In genomic region chr2:237081596-237081995, GRCh38 we compare ENCODE assay signal across 32 cellular contexts.
"Had no signal": no experiment of that assay in that cellular context is flagged by ENCODE, and none has a peak within 500 bp of the region (broad histone marks: within the 10 kb centered on the region; RNA-seq: fewer than 3 reads in every experiment).

No MANE protein-coding gene starts in this region.

- H3K27ac Mint-ChIP-seq: activated CD4-positive, alpha-beta memory T cell treated with anti-CD3 and anti-CD28 coated beads for 36 hours; activated CD4-positive, alpha-beta T cell treated with anti-CD3 and anti-CD28 coated beads for 36 hours; activated CD4-positive, alpha-beta T cell treated with anti-CD3 and anti-CD28 coated beads, Interleukin-2, amount 10 ng/mL, durations not matched to agents 24 days and 14 days; activated CD8-positive, alpha-beta memory T cell treated with anti-CD3 and anti-CD28 coated beads, Interleukin-2, amount 10 ng/mL, durations not matched to agents 7 days and 5 days; activated CD8-positive, alpha-beta T cell treated with anti-CD3 and anti-CD28 coated beads, Interleukin-2, amount 10 ng/mL, durations not matched to agents 7 days and 5 days; activated naive CD4-positive, alpha-beta T cell treated with anti-CD3 and anti-CD28 coated beads, Interleukin-2, amount 10 ng/mL, durations not matched to agents 7 days and 5 days; activated naive CD4-positive, alpha-beta T cell treated with anti-CD3 and anti-CD28 coated beads, Interleukin-2, amount 50 U/mL, for 72 hours; activated naive CD8-positive, alpha-beta T cell treated with anti-CD3 and anti-CD28 coated beads, Interleukin-2, amount 10 ng/mL, durations not matched to agents 7 days and 5 days; activated T-cell treated with anti-CD3 and anti-CD28 coated beads, Interleukin-2, amount 50 U/mL, for 72 hours; dendritic cell treated with granulocyte-macrophage colony-stimulating factor and Interleukin-4, amounts not matched to agents 40 ng/mL and 50 ng/mL, for 4 days; endodermal cell; T-helper 1 cell treated with Interleukin-12 subunit alpha and Interleukin-12 subunit beta and Interleukin-4 antibody, amounts not matched to agents 30 μg/mL and 1 μg/mL, for 36 hours; T-helper 2 cell treated with Interferon-gamma antibody and Interleukin-4, amounts not matched to agents 5 μg/mL and 100 μg/mL, for 36 hours had no signal

- H3K36me3 ChIP-seq: brain microvascular endothelial cell, gastrocnemius medialis, heart left ventricle had no signal

- H3K4me3 ChIP-seq: coronary artery, dorsolateral prefrontal cortex, gastrocnemius medialis, heart left ventricle had no signal

- H3K4me3 Mint-ChIP-seq: activated CD4-positive, alpha-beta memory T cell treated with anti-CD3 and anti-CD28 coated beads for 36 hours; activated CD4-positive, alpha-beta T cell treated with anti-CD3 and anti-CD28 coated beads for 36 hours; activated CD4-positive, alpha-beta T cell treated with anti-CD3 and anti-CD28 coated beads, Interleukin-2, amount 10 ng/mL, durations not matched to agents 24 days and 14 days; activated CD8-positive, alpha-beta memory T cell treated with anti-CD3 and anti-CD28 coated beads, Interleukin-2, amount 10 ng/mL, durations not matched to agents 7 days and 5 days; activated CD8-positive, alpha-beta T cell treated with anti-CD3 and anti-CD28 coated beads, Interleukin-2, amount 10 ng/mL, durations not matched to agents 7 days and 5 days; activated naive CD4-positive, alpha-beta T cell treated with anti-CD3 and anti-CD28 coated beads, Interleukin-2, amount 10 ng/mL, durations not matched to agents 7 days and 5 days; activated naive CD8-positive, alpha-beta T cell treated with anti-CD3 and anti-CD28 coated beads, Interleukin-2, amount 10 ng/mL, durations not matched to agents 7 days and 5 days; activated T-cell treated with anti-CD3 and anti-CD28 coated beads, Interleukin-2, amount 50 U/mL, for 72 hours; central memory CD8-positive, alpha-beta T cell; dendritic cell treated with granulocyte-macrophage colony-stimulating factor and Interleukin-4, amounts not matched to agents 40 ng/mL and 50 ng/mL, for 4 days; endodermal cell; T-helper 1 cell treated with Interleukin-12 subunit alpha and Interleukin-12 subunit beta and Interleukin-4 antibody, amounts not matched to agents 30 μg/mL and 1 μg/mL, for 36 hours; T-helper 2 cell treated with Interferon-gamma antibody and Interleukin-4, amounts not matched to agents 5 μg/mL and 100 μg/mL, for 36 hours had no signal

- H3K36me3 Mint-ChIP-seq: activated naive CD8-positive, alpha-beta T cell treated with anti-CD3 and anti-CD28 coated beads, Interleukin-2, amount 10 ng/mL, durations not matched to agents 7 days and 5 days had no signal

- H3K27ac ChIP-seq: brain microvascular endothelial cell, coronary artery, dorsolateral prefrontal cortex, foreskin keratinocyte, gastrocnemius medialis, heart left ventricle had no signal

- ATAC-seq: activated CD4-positive, alpha-beta T cell treated with anti-CD3 and anti-CD28 coated beads for 36 hours; activated CD8-positive, alpha-beta memory T cell treated with anti-CD3 and anti-CD28 coated beads, Interleukin-2, amount 10 ng/mL, durations not matched to agents 7 days and 5 days; activated CD8-positive, alpha-beta T cell treated with anti-CD3 and anti-CD28 coated beads, Interleukin-2, amount 10 ng/mL, durations not matched to agents 7 days and 5 days; activated naive CD4-positive, alpha-beta T cell treated with anti-CD3 and anti-CD28 coated beads, Interleukin-2, amount 50 U/mL, for 72 hours; activated T-cell treated with anti-CD3 and anti-CD28 coated beads, Interleukin-2, amount 50 U/mL, for 72 hours; esophagus mucosa; foreskin keratinocyte; gastrocnemius medialis; heart left ventricle had no signal

- H3K27me3 ChIP-seq: brain microvascular endothelial cell, dorsolateral prefrontal cortex, foreskin keratinocyte, gastrocnemius medialis, heart left ventricle had no signal

- H3K9me3 ChIP-seq: gastrocnemius medialis, heart left ventricle had no signal

- H3K9me3 Mint-ChIP-seq: activated CD4-positive, alpha-beta memory T cell treated with anti-CD3 and anti-CD28 coated beads for 36 hours; activated CD4-positive, alpha-beta T cell treated with anti-CD3 and anti-CD28 coated beads, Interleukin-2, amount 10 ng/mL, durations not matched to agents 24 days and 14 days; activated naive CD4-positive, alpha-beta T cell treated with anti-CD3 and anti-CD28 coated beads, Interleukin-2, amount 10 ng/mL, durations not matched to agents 7 days and 5 days; activated naive CD4-positive, alpha-beta T cell treated with anti-CD3 and anti-CD28 coated beads, Interleukin-2, amount 50 U/mL, for 72 hours; activated naive CD8-positive, alpha-beta T cell treated with anti-CD3 and anti-CD28 coated beads, Interleukin-2, amount 10 ng/mL, durations not matched to agents 7 days and 5 days; activated T-cell treated with anti-CD3 and anti-CD28 coated beads, Interleukin-2, amount 50 U/mL, for 72 hours; central memory CD8-positive, alpha-beta T cell; dendritic cell treated with granulocyte-macrophage colony-stimulating factor and Interleukin-4, amounts not matched to agents 40 ng/mL and 50 ng/mL, for 4 days; endodermal cell; T-helper 1 cell treated with Interleukin-12 subunit alpha and Interleukin-12 subunit beta and Interleukin-4 antibody, amounts not matched to agents 30 μg/mL and 1 μg/mL, for 36 hours; T-helper 2 cell treated with Interferon-gamma antibody and Interleukin-4, amounts not matched to agents 5 μg/mL and 100 μg/mL, for 36 hours had no signal

- DNase-seq: activated CD4-positive, alpha-beta memory T cell treated with anti-CD3 and anti-CD28 coated beads for 36 hours; activated CD4-positive, alpha-beta T cell treated with anti-CD3 and anti-CD28 coated beads for 36 hours; activated CD4-positive, alpha-beta T cell treated with anti-CD3 and anti-CD28 coated beads, Interleukin-2, amount 10 ng/mL, durations not matched to agents 24 days and 14 days; activated CD4-positive, CD25-positive, alpha-beta regulatory T cell; activated CD4-positive, CD25-positive, alpha-beta regulatory T cell treated with anti-CD3 and anti-CD28 coated beads, Interleukin-2, amount 50 U/mL, for 72 hours; activated CD8-positive, alpha-beta memory T cell treated with anti-CD3 and anti-CD28 coated beads, Interleukin-2, amount 10 ng/mL, durations not matched to agents 7 days and 5 days; activated CD8-positive, alpha-beta memory T cell treated with anti-CD3 and anti-CD28 coated beads, Interleukin-2, amount 50 U/mL, for 4 hours; activated CD8-positive, alpha-beta T cell treated with anti-CD3 and anti-CD28 coated beads, Interleukin-2, amount 10 ng/mL, durations not matched to agents 7 days and 5 days; activated gamma-delta T cell; activated naive CD4-positive, alpha-beta T cell; activated naive CD4-positive, alpha-beta T cell treated with anti-CD3 and anti-CD28 coated beads, Interleukin-2, amount 10 ng/mL, durations not matched to agents 7 days and 5 days; activated naive CD8-positive, alpha-beta T cell treated with anti-CD3 and anti-CD28 coated beads, Interleukin-2, amount 10 ng/mL, durations not matched to agents 7 days and 5 days; activated T-cell treated with anti-CD3 and anti-CD28 coated beads, Interleukin-2, amount 50 U/mL, for 1 hour; activated T-cell treated with anti-CD3 and anti-CD28 coated beads, Interleukin-2, amount 50 U/mL, for 72 hours; amniotic stem cell; anterior cingulate cortex; brain microvascular endothelial cell; dorsolateral prefrontal cortex; effector memory CD4-positive, alpha-beta T cell; endodermal cell; foreskin keratinocyte; gastrocnemius medialis; glutamatergic neuron; heart left ventricle; T1000 had no signal

- H3K27me3 Mint-ChIP-seq: activated CD4-positive, alpha-beta memory T cell treated with anti-CD3 and anti-CD28 coated beads for 36 hours; activated CD4-positive, alpha-beta T cell treated with anti-CD3 and anti-CD28 coated beads for 36 hours; activated CD4-positive, alpha-beta T cell treated with anti-CD3 and anti-CD28 coated beads, Interleukin-2, amount 10 ng/mL, durations not matched to agents 24 days and 14 days; activated CD8-positive, alpha-beta memory T cell treated with anti-CD3 and anti-CD28 coated beads, Interleukin-2, amount 10 ng/mL, durations not matched to agents 7 days and 5 days; activated naive CD8-positive, alpha-beta T cell treated with anti-CD3 and anti-CD28 coated beads, Interleukin-2, amount 10 ng/mL, durations not matched to agents 7 days and 5 days; central memory CD8-positive, alpha-beta T cell; dendritic cell treated with granulocyte-macrophage colony-stimulating factor and Interleukin-4, amounts not matched to agents 40 ng/mL and 50 ng/mL, for 4 days had no signal
